ENCODE assay signal across 1 cellular context in genomic region chr10:129323877-129324276, GRCh38.
TF ChIP-seq lines count a peak whose summit lies in the region.

No MANE protein-coding gene starts in this region.

TF ChIP-seq in HEK293, 187 proteins besides CTCF, POLR2A, EP300 and RAD21 (continued from another document):
- TF ChIP-seq TSHZ1 (tag by site-specific recombination; IDR thresholded peaks at IDR 0.05; ENCODE audit: borderline replicate concordance), result peak; percentile 16; the same call in 1 of the 2 replicates
- no peak for TF ChIP-seq ZNF23 (tag by site-specific recombination; IDR thresholded peaks at IDR 0.05; ENCODE audit: borderline replicate concordance)
- TF ChIP-seq PRDM10 (tag by site-specific recombination; IDR thresholded peaks at IDR 0.05), result 0 out of 2 replicates have a peak, but pooled peaks have one; percentile 46
- TF ChIP-seq ZBTB44 (tag by site-specific recombination; IDR thresholded peaks at IDR 0.05), result peak; percentile 57
- TF ChIP-seq ZNF704 (tag by site-specific recombination; IDR thresholded peaks at IDR 0.05), result no peak
- TF ChIP-seq ZNF335 (tag by site-specific recombination; conservative IDR thresholded peaks at IDR 0.05), result 0 out of 2 replicates have a peak, but pooled peaks have one; percentile 18
- peak; percentile 70; the same call in 1 of the 2 replicates for TF ChIP-seq ZNF366 (tag by site-specific recombination; conservative IDR thresholded peaks at IDR 0.05)
- TF ChIP-seq ZNF26 (tag by site-specific recombination; IDR thresholded peaks at IDR 0.05), result no peak
- 0 out of 2 replicates have a peak, but pooled peaks have one; percentile 41 for TF ChIP-seq INSM2 (tag by site-specific recombination; IDR thresholded peaks at IDR 0.05)
- TF ChIP-seq ZNF529 (tag by site-specific recombination; IDR thresholded peaks at IDR 0.05; ENCODE audit: insufficient replicate concordance), result no peak
- no peak for TF ChIP-seq AEBP2 (tag by site-specific recombination; IDR thresholded peaks at IDR 0.05; ENCODE audit: borderline replicate concordance)
- TF ChIP-seq ZNF585B (tag by site-specific recombination; IDR thresholded peaks at IDR 0.05), result no peak
- TF ChIP-seq PRDM6 (tag by site-specific recombination; IDR thresholded peaks at IDR 0.05), result peak; percentile 67; the same call in 1 of the 2 replicates
- peak; percentile 54; the same call in 1 of the 2 replicates for TF ChIP-seq ZEB2 (tag by site-specific recombination; IDR thresholded peaks at IDR 0.05)
- peak; percentile 65 for TF ChIP-seq ZNF629 (tag by site-specific recombination; IDR thresholded peaks at IDR 0.05)
- no peak for TF ChIP-seq ZNF701 (tag by site-specific recombination; IDR thresholded peaks at IDR 0.05)
- no peak for TF ChIP-seq ZFHX2 (tag by site-specific recombination; conservative IDR thresholded peaks at IDR 0.05)
- 0 out of 2 replicates have a peak, but pooled peaks have one; percentile 21 for TF ChIP-seq KLF10 (tag by site-specific recombination; IDR thresholded peaks at IDR 0.05)
- TF ChIP-seq RBAK (tag by site-specific recombination; IDR thresholded peaks at IDR 0.05), result no peak
- no peak for TF ChIP-seq ZNF324 (tag by site-specific recombination; IDR thresholded peaks at IDR 0.05)
- no peak for TF ChIP-seq ZNF624 (tag by site-specific recombination; IDR thresholded peaks at IDR 0.05)
- no peak for TF ChIP-seq REST (tag by site-specific recombination; IDR thresholded peaks at IDR 0.05)
- TF ChIP-seq BCL11A (tag by site-specific recombination; IDR thresholded peaks at IDR 0.05; ENCODE audit: low read depth), result peak; percentile 65; the same call in 1 of the 2 replicates
- no peak for TF ChIP-seq GLI2 (tag by site-specific recombination; IDR thresholded peaks at IDR 0.05; ENCODE audit: borderline replicate concordance, low read depth)
- peak; percentile 80; the same call in 1 of the 2 replicates for TF ChIP-seq ZNF362 (tag by site-specific recombination; IDR thresholded peaks at IDR 0.05)
- no peak for TF ChIP-seq ZNF558 (tag by site-specific recombination; IDR thresholded peaks at IDR 0.05)
